Comparison of ENCODE assay signal across 16 cellular contexts in the genomic region with DNA sequence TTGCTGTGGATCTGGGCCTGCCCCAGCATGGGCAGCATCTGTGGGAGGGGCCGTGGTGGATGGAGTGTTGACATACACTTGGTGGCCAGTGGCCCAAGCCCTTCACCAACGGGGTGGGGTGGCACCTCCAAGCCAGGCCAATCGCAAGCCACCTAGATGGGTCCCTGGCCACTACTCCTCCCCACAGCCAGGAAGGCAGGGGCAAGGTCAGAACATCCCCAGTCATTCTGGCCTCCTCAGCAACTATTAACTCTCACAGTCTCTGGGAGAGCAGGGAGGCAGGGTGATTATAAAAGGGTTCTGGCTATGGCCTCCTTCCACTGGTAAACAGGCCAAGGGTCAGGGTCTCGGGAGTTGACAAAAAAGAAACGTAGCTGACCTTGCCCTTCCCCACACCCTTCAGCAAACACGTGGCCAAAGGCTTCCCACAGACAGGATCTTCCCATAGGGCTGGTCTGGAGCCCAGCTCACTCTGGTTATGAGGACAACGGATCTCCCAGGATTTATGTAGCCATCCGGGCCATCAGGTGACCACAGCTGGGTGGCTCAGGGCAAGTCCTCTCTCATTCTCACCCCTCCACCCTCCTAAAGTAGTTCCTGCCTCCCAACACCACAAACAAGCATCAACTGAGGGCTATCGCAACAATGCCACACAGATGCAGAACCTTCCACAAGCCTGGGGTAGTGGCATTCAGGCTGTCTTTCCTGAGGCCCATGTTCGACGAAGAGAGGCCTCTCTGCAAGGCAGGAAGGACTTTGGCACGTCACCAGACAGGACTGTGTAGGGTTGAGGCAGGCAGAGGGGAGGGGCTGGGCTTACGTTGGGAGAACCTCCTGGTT. TPM values are rescaled to one million over a fixed set of nuclear protein-coding genes. Genes with fewer than 3 reads are reported as not detected.
A peak's percentile ranks its signal among the peaks of the same experiment; 100 is the strongest.
DNase-seq lines count a peak whose midpoint lies in the region; ATAC-seq and TF ChIP-seq lines count a peak whose summit lies in the region.
"Had no signal": no experiment of that assay in that cellular context is flagged by ENCODE, and none has a peak within 500 bp of the region (broad histone marks: within the 10 kb centered on the region; RNA-seq: fewer than 3 reads in every experiment).

No MANE protein-coding gene starts in this region.

- H3K36me3 ChIP-seq in body of pancreas (replicated peaks in 1 of 2; ENCODE audit: insufficient read depth in 1 of 2, low read depth in 2 of 2) (peaks cover 0 to 15% of the 10 kb centered on the region in 2 donors), right lobe of liver (peaks cover 3 to 46% (median 16%) of the 10 kb centered on the region in 4 donors), sigmoid colon (peaks cover 12 to 58% (median 36%) of the 10 kb centered on the region in 4 donors), SK-N-SH (replicated peaks in 1 of 2; ENCODE audit: control insufficient read depth in 1 of 2, insufficient read depth in 2 of 2, low read length in 1 of 2) (peaks cover 9 to 60% of the 10 kb centered on the region in 2 experiments), gastrocnemius medialis (peaks cover 0 to 15% of the 10 kb centered on the region in 2 donors)

- no peak for TF ChIP-seq RAD21 in SK-N-SH (IDR thresholded peaks at IDR 0.05; ENCODE audit: low read length)

- H3K4me1 ChIP-seq in body of pancreas (peaks cover 24% of the 10 kb centered on the region), right lobe of liver (peaks cover 0 to 30% (median 12%) of the 10 kb centered on the region in 4 donors), sigmoid colon (peaks cover 0 to 49% (median 38%) of the 10 kb centered on the region in 4 donors), SK-N-SH (ENCODE audit: control insufficient read depth in 1 of 2, insufficient read depth in 2 of 2, low read depth in 1 of 2, low read length in 1 of 2) (peaks cover 0 to 30% of the 10 kb centered on the region in 2 experiments; a peak in 2 of 4 replicates), gastrocnemius medialis (peaks cover 17 to 21% of the 10 kb centered on the region in 2 donors)

- H3K4me3 Mint-ChIP-seq in activated naive CD8-positive, alpha-beta T cell treated with anti-CD3 and anti-CD28 coated beads, Interleukin-2, amount 50 U/mL, for 24 hours, result no peak overlapping the region
- H3K4me3 Mint-ChIP-seq: activated naive CD4-positive, alpha-beta T cell treated with anti-CD3 and anti-CD28 coated beads, Interleukin-2, amount 10 ng/mL, durations not matched to agents 7 days and 5 days; CD14-positive monocyte; T-helper 2 cell treated with Interferon-gamma antibody and Interleukin-4, amounts not matched to agents 5 μg/mL and 100 μg/mL, for 36 hours had no signal

- peaks cover 21% of the 10 kb centered on the region for H3K4me1 Mint-ChIP-seq in activated naive CD8-positive, alpha-beta T cell treated with anti-CD3 and anti-CD28 coated beads, Interleukin-2, amount 50 U/mL, for 24 hours

- H3K4me3 ChIP-seq in body of pancreas, result no peak overlapping the region
- H3K4me3 ChIP-seq in right lobe of liver, result peak overlapping the region in 2 of 3 donors; percentile 8 to 28
- H3K4me3 ChIP-seq in sigmoid colon, result no peak overlapping the region
- no peak overlapping the region for H3K4me3 ChIP-seq in SK-N-SH (ENCODE audit: low read depth in 2 of 2, low read length in 1 of 2)
- H3K4me3 ChIP-seq in gastrocnemius medialis, result no peak overlapping the region

- CTCF ChIA-PET in SK-N-SH (lab: Yijun Ruan, JAX), result interaction anchor here (1.0 to 3.6 kb wide), 3 partner anchors 13 to 19 kb away, joined by 3 to 16 read pairs (median 5); a partner anchor contains a TSS

- H2AFZ ChIP-seq in SK-N-SH (ENCODE audit: low read depth), result no peak overlapping the region

- peaks cover 32% of the 10 kb centered on the region for H4K20me1 ChIP-seq in SK-N-SH (ENCODE audit: insufficient read depth)

- no peaks in the 10 kb centered on the region for H3K9me3 Mint-ChIP-seq in activated naive CD8-positive, alpha-beta T cell treated with anti-CD3 and anti-CD28 coated beads, Interleukin-2, amount 50 U/mL, for 24 hours
- H3K9me3 Mint-ChIP-seq: activated naive CD4-positive, alpha-beta T cell treated with anti-CD3 and anti-CD28 coated beads, Interleukin-2, amount 10 ng/mL, durations not matched to agents 7 days and 5 days; T-helper 2 cell treated with Interferon-gamma antibody and Interleukin-4, amounts not matched to agents 5 μg/mL and 100 μg/mL, for 36 hours had no signal

- no peak for TF ChIP-seq CTCF in body of pancreas (IDR thresholded peaks at IDR 0.05)
- TF ChIP-seq CTCF in right lobe of liver (IDR thresholded peaks at IDR 0.05), result peak in 1 of 4 donors; percentile 34
- no peak for TF ChIP-seq CTCF in sigmoid colon (IDR thresholded peaks at IDR 0.05)
- TF ChIP-seq CTCF in SK-N-SH (IDR thresholded peaks at IDR 0.05), result no peak
- TF ChIP-seq CTCF in gastrocnemius medialis (IDR thresholded peaks at IDR 0.05 in 4 of 5, conservative IDR thresholded peaks at IDR 0.05 in 1 of 5), result no peak

- WGBS in body of pancreas, 2 donors, result 55 to 59% methylated on average over 8 to 13 of the region's 13 CpGs
- WGBS in right lobe of liver (ENCODE audit: insufficient coverage, low coverage, low lambda C conversion rate, missing lambda C conversion rate), result 31% methylated on average over 5 of the region's 13 CpGs
- WGBS in sigmoid colon, 2 donors, result 48 to 74% methylated on average over 13 of the region's 13 CpGs
- 94% methylated on average over 12 of the region's 13 CpGs for WGBS in SK-N-SH (ENCODE audit: low lambda C conversion rate)

- in situ Hi-C loops in gastrocnemius medialis (cut with MboI; ENCODE audit: low sequenced_read_pairs in 4 of 4), result loop anchor here in 1 of 4 donors (25.0 kb wide), 2 partner anchors 109 to 409 kb away; no protein-coding TSS in a partner anchor

- peak; percentile 24 for DNase-seq in COLO668 (lab: John Stamatoyannopoulos, UW; ENCODE audit: unreplicated experiment)
- DNase-seq in body of pancreas, result peak in 2 of 4 donors; percentile 43 to 46
- peak in 2 of 3 donors; percentile 61 to 90 for DNase-seq in right lobe of liver
- DNase-seq in sigmoid colon, result no peak
- no peak for DNase-seq in Ammon's horn (ENCODE audit: low spot score)
- no peak for DNase-seq in SK-N-SH
- DNase-seq in gastrocnemius medialis, result no peak
- no peak for DNase-seq in activated naive CD8-positive, alpha-beta T cell treated with anti-CD3 and anti-CD28 coated beads, Interleukin-2, amount 50 U/mL, for 24 hours
- DNase-seq: activated naive CD4-positive, alpha-beta T cell treated with anti-CD3 and anti-CD28 coated beads, Interleukin-2, amount 10 ng/mL, durations not matched to agents 7 days and 5 days; activated T-cell treated with anti-CD3 and anti-CD28 coated beads, Interleukin-2, amount 50 U/mL, for 48 hours; NCI-H1048; NCI-H2081; NCI-H446 had no signal

- H3K9me3 ChIP-seq in body of pancreas, result no peaks in the 10 kb centered on the region
- H3K9me3 ChIP-seq in right lobe of liver, result no peaks in the 10 kb centered on the region
- H3K9me3 ChIP-seq in sigmoid colon, result no peaks in the 10 kb centered on the region
- H3K9me3 ChIP-seq in SK-N-SH, result no peaks in the 10 kb centered on the region
- H3K9me3 ChIP-seq in gastrocnemius medialis, result no peaks in the 10 kb centered on the region

- peaks cover 3% of the 10 kb centered on the region; the same call in 1 of the 2 replicates for H3K79me2 ChIP-seq in SK-N-SH (ENCODE audit: insufficient read depth)

- no peak for TF ChIP-seq EP300 in sigmoid colon (IDR thresholded peaks at IDR 0.05)
- TF ChIP-seq EP300 in SK-N-SH (IDR thresholded peaks at IDR 0.05; ENCODE audit: borderline replicate concordance in 1 of 2, low read depth in 1 of 2, low read length in 1 of 2), result no peak

- ATAC-seq in body of pancreas (peak; percentile 19), right lobe of liver (peak; percentile 64 to 82 (median 75)), gastrocnemius medialis (no peak)
- ATAC-seq in activated naive CD8-positive, alpha-beta T cell treated with anti-CD3 and anti-CD28 coated beads, Interleukin-2, amount 50 U/mL, for 24 hours, result no peak
- ATAC-seq: SK-N-SH treated with all-trans-retinoic acid at 6 μM for 48 hours had no signal

- H3K27ac ChIP-seq in body of pancreas (no peak overlapping the region), right lobe of liver (peak overlapping the region in 1 of 3 donors; percentile 76), sigmoid colon (peak overlapping the region in 3 of 4 donors; percentile 38 to 59 (median 58)), SK-N-SH (ENCODE audit: low read depth in 2 of 2, low read length in 1 of 2) (no peak overlapping the region), gastrocnemius medialis (no peak overlapping the region)

- intact Hi-C loops in body of pancreas (cut with DNase I) (no loop called here), right lobe of liver (cut with DNase I) (no loop called here), sigmoid colon (cut with DNase I) (no loop called here), gastrocnemius medialis (cut with DNase I; ENCODE audit: low total_unique reads) (no loop called here)

- H3F3A ChIP-seq in SK-N-SH (replicated peaks; ENCODE audit: insufficient read depth), result no peaks in the 10 kb centered on the region

- H3K9me2 ChIP-seq in SK-N-SH, result no peaks in the 10 kb centered on the region

- POLR2A ChIA-PET in SK-N-SH (lab: Yijun Ruan, JAX), result no interaction called here

- no peak overlapping the region for H3K4me2 ChIP-seq in SK-N-SH

- no peaks in the 10 kb centered on the region for H3K27me3 Mint-ChIP-seq in activated naive CD8-positive, alpha-beta T cell treated with anti-CD3 and anti-CD28 coated beads, Interleukin-2, amount 50 U/mL, for 24 hours
- H3K27me3 Mint-ChIP-seq: activated naive CD4-positive, alpha-beta T cell treated with anti-CD3 and anti-CD28 coated beads, Interleukin-2, amount 10 ng/mL, durations not matched to agents 7 days and 5 days had no signal

- H3K36me3 Mint-ChIP-seq in activated naive CD8-positive, alpha-beta T cell treated with anti-CD3 and anti-CD28 coated beads, Interleukin-2, amount 50 U/mL, for 24 hours (ENCODE audit: low read depth), result peaks cover 66% of the 10 kb centered on the region

- TF ChIP-seq POLR2A in body of pancreas (IDR thresholded peaks at IDR 0.05) (no peak), right lobe of liver (IDR thresholded peaks at IDR 0.05) (no peak), sigmoid colon (IDR thresholded peaks at IDR 0.05) (no peak), gastrocnemius medialis (IDR thresholded peaks at IDR 0.05) (no peak)

- no peak overlapping the region for H3K9ac ChIP-seq in SK-N-SH

- H3K27me3 ChIP-seq in body of pancreas, result no peaks in the 10 kb centered on the region
- no peaks in the 10 kb centered on the region for H3K27me3 ChIP-seq in right lobe of liver
- H3K27me3 ChIP-seq in sigmoid colon, result no peaks in the 10 kb centered on the region
- no peaks in the 10 kb centered on the region for H3K27me3 ChIP-seq in SK-N-SH (ENCODE audit: insufficient read depth)
- H3K27me3 ChIP-seq in gastrocnemius medialis, result no peaks in the 10 kb centered on the region

- H3K27ac Mint-ChIP-seq in activated naive CD8-positive, alpha-beta T cell treated with anti-CD3 and anti-CD28 coated beads, Interleukin-2, amount 50 U/mL, for 24 hours, result no peak overlapping the region
- H3K27ac Mint-ChIP-seq: activated naive CD4-positive, alpha-beta T cell treated with anti-CD3 and anti-CD28 coated beads, Interleukin-2, amount 10 ng/mL, durations not matched to agents 7 days and 5 days; T-helper 2 cell treated with Interferon-gamma antibody and Interleukin-4, amounts not matched to agents 5 μg/mL and 100 μg/mL, for 36 hours had no signal

RNA-seq across cellular contexts. Expression of a gene that starts 18.9 kb away (rescaled TPM):
- total RNA-seq in body of pancreas (10 to 100 TPM; 16.6 to 33.9 TPM), right lobe of liver (10 to 100 TPM in 5 of 6 experiments, 1 to 10 TPM in 1; 8.9 to 38.2 (median 21.2) TPM), sigmoid colon (10 to 100 TPM; 49.5 to 82.0 (median 58.8) TPM), gastrocnemius medialis (10 to 100 TPM in 2 of 4 donors, 1 to 10 TPM in 2; 4.6 to 35.3 (median 13.3) TPM)
- polyA plus RNA-seq in sigmoid colon (10 to 100 TPM; 16.8 to 39.3 (median 21.0) TPM), SK-N-SH (2012; rRNA removed) (8.4 and 14.7 TPM in 2 replicates)
- polyA plus RNA-seq in SK-N-SH (2012; cell fraction: cytosol; rRNA removed), result 6.1 and 8.4 TPM in 2 replicates
- 42.8 and 50.1 TPM in 2 replicates for polyA plus RNA-seq in SK-N-SH (2012; cell fraction: nucleus; rRNA removed)

Comparison
In these comparisons a context has a peak if more than half of its experiments do, and no peak if none do; other contexts are left out.
1. DNase-seq: peak in COLO668 (single experiment) and right lobe of liver (2 of 3); none in sigmoid colon (single experiment), Ammon's horn (single experiment), SK-N-SH (single experiment), gastrocnemius medialis (0 of 2) and activated naive CD8-positive, alpha-beta T cell treated with anti-CD3 and anti-CD28 coated beads, Interleukin-2, amount 50 U/mL, for 24 hours (single experiment).
2. ATAC-seq: peak in body of pancreas (single experiment) and right lobe of liver (4 of 4); none in gastrocnemius medialis (0 of 2) and activated naive CD8-positive, alpha-beta T cell treated with anti-CD3 and anti-CD28 coated beads, Interleukin-2, amount 50 U/mL, for 24 hours (single experiment).
3. H3K27ac ChIP-seq: peak in sigmoid colon (3 of 4); none in body of pancreas (0 of 4), SK-N-SH (0 of 2) and gastrocnemius medialis (0 of 4).
4. H3K4me3 ChIP-seq: peak in right lobe of liver (2 of 3); none in body of pancreas (0 of 2), sigmoid colon (0 of 4), SK-N-SH (0 of 2) and gastrocnemius medialis (0 of 4).